ENCODE assay signal across 8 cellular contexts in the genomic region with DNA sequence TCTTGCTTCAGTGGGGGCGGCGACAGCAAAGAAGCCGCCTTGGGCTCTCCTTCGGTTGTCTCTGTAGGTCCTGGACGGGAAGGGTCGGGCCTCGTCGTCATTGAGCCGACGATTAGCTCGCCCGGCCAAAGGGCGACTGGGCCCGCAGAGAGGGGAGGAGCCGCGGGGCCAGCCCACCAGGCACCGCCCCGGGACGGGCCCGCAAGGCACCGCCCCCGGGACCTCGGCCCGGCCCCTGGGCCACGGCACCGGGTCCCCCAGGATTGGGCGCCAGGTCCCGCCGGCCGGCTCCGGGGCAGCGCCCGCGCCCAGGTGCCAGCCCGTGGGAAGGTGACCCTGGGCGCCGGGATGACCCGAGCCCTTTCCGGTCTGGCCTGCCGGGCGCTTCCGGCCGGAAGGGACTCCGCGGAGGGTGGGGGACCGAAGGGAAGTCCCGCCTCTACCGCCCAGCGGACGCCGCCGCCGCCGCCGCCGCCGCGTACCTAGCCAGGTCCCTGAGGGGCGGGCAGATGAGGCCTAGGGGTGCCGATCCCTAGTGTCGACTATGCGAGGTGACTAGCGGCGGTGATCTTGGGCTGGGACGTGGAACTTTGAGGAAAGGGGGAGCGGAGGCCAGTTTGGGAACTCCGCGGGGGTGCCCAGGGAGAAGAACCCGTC. TPM values are rescaled to one million over a fixed set of nuclear protein-coding genes. Genes with fewer than 3 reads are reported as not detected.
DNase-seq lines count a peak whose midpoint lies in the region; ATAC-seq and TF ChIP-seq lines count a peak whose summit lies in the region.

A gene (minus strand): TSS at position 371 of the 657 bp plus-strand sequence. CDS start 524 bp downstream, outside the sequence.
A gene with protein sequence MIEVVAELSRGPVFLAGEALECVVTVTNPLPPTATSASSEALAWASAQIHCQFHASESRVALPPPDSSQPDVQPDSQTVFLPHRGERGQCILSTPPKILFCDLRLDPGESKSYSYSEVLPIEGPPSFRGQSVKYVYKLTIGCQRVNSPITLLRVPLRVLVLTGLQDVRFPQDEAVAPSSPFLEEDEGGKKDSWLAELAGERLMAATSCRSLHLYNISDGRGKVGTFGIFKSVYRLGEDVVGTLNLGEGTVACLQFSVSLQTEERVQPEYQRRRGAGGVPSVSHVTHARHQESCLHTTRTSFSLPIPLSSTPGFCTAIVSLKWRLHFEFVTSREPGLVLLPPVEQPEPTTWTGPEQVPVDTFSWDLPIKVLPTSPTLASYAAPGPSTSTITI (plus strand): TSS at position 430 of the 657 bp plus-strand sequence. CDS start 469 bp downstream, outside the sequence.

- TF ChIP-seq CTCF in coronary artery (IDR thresholded peaks at IDR 0.05) = no peak

- H3K27ac ChIP-seq in coronary artery (peak within 1 kb of the TSS; percentile 93 to 97), layer of hippocampus (ENCODE audit: low read depth, low read length) (peak within 1 kb of the TSS; percentile 83)

- no peaks in the 10 kb centered on the region for H3K27me3 ChIP-seq in layer of hippocampus (ENCODE audit: control insufficient read depth, insufficient read depth, low read length)

- H3K4me1 Mint-ChIP-seq in activated CD4-positive, alpha-beta T cell treated with anti-CD3 and anti-CD28 coated beads for 36 hours = peaks cover 40% of the 10 kb centered on the region

- H3K36me3 Mint-ChIP-seq in activated CD4-positive, alpha-beta T cell treated with anti-CD3 and anti-CD28 coated beads for 36 hours (ENCODE audit: low read depth) = peaks cover 25% of the 10 kb centered on the region

- H3K27me3 Mint-ChIP-seq in activated CD4-positive, alpha-beta T cell treated with anti-CD3 and anti-CD28 coated beads for 36 hours = no peaks in the 10 kb centered on the region

- H3K4me3 Mint-ChIP-seq in activated CD4-positive, alpha-beta T cell treated with anti-CD3 and anti-CD28 coated beads for 36 hours = peak within 1 kb of the TSS; percentile 93

- peak within 1 kb of the TSS; percentile 88 for H3K27ac Mint-ChIP-seq in activated CD4-positive, alpha-beta T cell treated with anti-CD3 and anti-CD28 coated beads for 36 hours

- intact Hi-C loops in activated CD4-positive, alpha-beta T cell treated with anti-CD3 and anti-CD28 coated beads for 36 hours (cut with DNase I, micrococcal nuclease) = loop anchor here (1.0 to 5.0 kb wide), 7 partner anchors 17 to 1292 kb away; a partner anchor contains a TSS

- CTCF ChIA-PET in activated CD4-positive, alpha-beta T cell treated with anti-CD3 and anti-CD28 coated beads for 36 hours (lab: Charles Lee) = interaction anchor here (0.6 to 4.5 kb wide), 14 partner anchors 8 to 403 kb away, joined by 3 to 54 read pairs (median 4); a partner anchor contains a TSS

- ATAC-seq in GM18868 (IDR thresholded peaks at IDR 0.05; ENCODE audit: unreplicated experiment) = peak; percentile 82
- ATAC-seq in HG03097 (IDR thresholded peaks at IDR 0.05; ENCODE audit: low FRiP score, unreplicated experiment) = peak; percentile 49
- ATAC-seq in activated CD4-positive, alpha-beta T cell treated with anti-CD3 and anti-CD28 coated beads for 36 hours = peak; percentile 79

- POLR2A ChIA-PET in activated CD4-positive, alpha-beta T cell treated with anti-CD3 and anti-CD28 coated beads for 36 hours (lab: Charles Lee) = interaction anchor here (0.6 to 3.3 kb wide), 7 partner anchors 12 to 59 kb away, joined by 3 to 14 read pairs (median 3); a partner anchor contains a TSS

- H3K4me3 ChIP-seq in coronary artery = peak within 1 kb of the TSS; percentile 90

- H3K9me3 Mint-ChIP-seq in activated CD4-positive, alpha-beta T cell treated with anti-CD3 and anti-CD28 coated beads for 36 hours (ENCODE audit: low read depth) = no peaks in the 10 kb centered on the region

- DNase-seq in AG08395 (ENCODE audit: low spot score) (peak; percentile 79), NCI-H345 (lab: John Stamatoyannopoulos, UW) (peak; percentile 78), coronary artery (ENCODE audit: low spot score) (peak; percentile 89)
- peak; percentile 83 for DNase-seq in activated CD4-positive, alpha-beta T cell treated with anti-CD3 and anti-CD28 coated beads for 36 hours
- DNase-seq in stimulated activated CD4-positive, alpha-beta T cell treated with anti-CD3 and anti-CD28 coated beads, Interleukin-15, amount 100 ng/mL, for 24 hours = peak; percentile 83

RNA-seq across cellular contexts. Expression of the first gene that starts in this region (rescaled TPM):
- total RNA-seq in activated CD4-positive, alpha-beta T cell treated with anti-CD3 and anti-CD28 coated beads for 36 hours = 10 to 100 TPM; 19.6 to 23.7 TPM

RNA-seq across cellular contexts. Expression of the second gene that starts in this region (rescaled TPM):
- total RNA-seq in activated CD4-positive, alpha-beta T cell treated with anti-CD3 and anti-CD28 coated beads for 36 hours = 10 to 100 TPM; 14.0 to 15.5 TPM

Comparison
In these comparisons a context has a peak if more than half of its experiments do, and no peak if none do; other contexts are left out.
1. Peak in every context shown above with its lines: DNase-seq, ATAC-seq, H3K4me3 ChIP-seq and H3K27ac ChIP-seq.